16 cellular contexts compared by ENCODE assay signal in genomic region chr7:157441023-157441399, GRCh38.
"Had no signal": no experiment of that assay in that cellular context is flagged by ENCODE, and none has a peak within 500 bp of the region (broad histone marks: within the 10 kb centered on the region; RNA-seq: fewer than 3 reads in every experiment).

No MANE protein-coding gene starts in this region.

- ATAC-seq: body of pancreas, right cardiac atrium had no signal

- H3K4me3 ChIP-seq: adrenal gland, body of pancreas, hepatocyte had no signal

- H3K36me3 Mint-ChIP-seq: mesothelial cell of epicardium, type B pancreatic cell had no signal

- H3K4me3 Mint-ChIP-seq: mesothelial cell of epicardium, type B pancreatic cell had no signal

- H3K27me3 ChIP-seq: adrenal gland, body of pancreas, hepatocyte had no signal

- H3K27ac ChIP-seq: adrenal gland, body of pancreas, hepatocyte, neutrophil had no signal

- H3K4me1 Mint-ChIP-seq: mesothelial cell of epicardium had no signal

- H3K4me1 ChIP-seq: adrenal gland, body of pancreas had no signal

- H3K36me3 ChIP-seq: adrenal gland, neutrophil had no signal

- DNase-seq: activated CD4-positive, alpha-beta T cell treated with anti-CD3 and anti-CD28 coated beads, Interleukin-2, amount 50 U/mL, for 1 hour; activated naive CD4-positive, alpha-beta T cell treated with anti-CD3 and anti-CD28 coated beads, Interleukin-2, amount 50 U/mL, for 16 hours; body of pancreas; central memory CD4-positive, alpha-beta T cell; cortex of kidney; effector memory CD4-positive, alpha-beta T cell; right cardiac atrium; stimulated activated CD4-positive, alpha-beta T cell treated with anti-CD3 and anti-CD28 coated beads, Interleukin-12 subunit alpha, Interleukin-12 subunit beta, amount 100 ng/mL, for 4 hours; stimulated activated naive CD4-positive, alpha-beta T cell treated with Interleukin-2 at 50 U/mL for 16 hours; T-helper 2 cell had no signal

- H3K27me3 Mint-ChIP-seq: type B pancreatic cell had no signal

- H3K27ac Mint-ChIP-seq: mesothelial cell of epicardium, progenitor cell of endocrine pancreas, type B pancreatic cell had no signal

- H3K9me3 ChIP-seq: adrenal gland, body of pancreas, neutrophil had no signal
